8 cellular contexts compared by ENCODE assay signal in genomic region chr13:36345438-36346221, GRCh38. TPM values are rescaled to one million over a fixed set of nuclear protein-coding genes. Genes with fewer than 3 reads are reported as not detected.
DNase-seq lines count a peak whose midpoint lies in the region; ATAC-seq lines count a peak whose summit lies in the region.

No MANE protein-coding gene starts in this region.

- H3K4me1 Mint-ChIP-seq in activated T-cell treated with anti-CD3 and anti-CD28 coated beads, Interleukin-2, amount 50 U/mL, for 72 hours (ENCODE audit: low read depth) = peaks cover 29% of the 10 kb centered on the region
- H3K4me1 Mint-ChIP-seq in stimulated activated memory B cell treated with anti-CD40 and anti-IgM and Interleukin-4, amounts not matched to agents 10 μg/mL and 1 μg/mL and 100 μg/mL, for 72 hours = peaks cover 17% of the 10 kb centered on the region

- H3K4me3 Mint-ChIP-seq in activated T-cell treated with anti-CD3 and anti-CD28 coated beads, Interleukin-2, amount 50 U/mL, for 72 hours = peak overlapping the region; percentile 71 to 85
- H3K4me3 Mint-ChIP-seq in stimulated activated memory B cell treated with anti-CD40 and anti-IgM and Interleukin-4, amounts not matched to agents 10 μg/mL and 1 μg/mL and 100 μg/mL, for 72 hours = peak overlapping the region; percentile 84

- peak; percentile 1 for DNase-seq in activated gamma-delta T cell treated with anti-CD3 and anti-CD28 coated beads, Interleukin-2, amount 50 U/mL, for 16 hours (ENCODE audit: low read depth)
- no peak for DNase-seq in activated gamma-delta T cell (lab: John Stamatoyannopoulos, UW)
- no peak for DNase-seq in NT2/D1 (ENCODE audit: low read depth, low spot score)
- peak; percentile 35 to 42 for DNase-seq in activated T-cell treated with anti-CD3 and anti-CD28 coated beads, Interleukin-2, amount 50 U/mL, for 72 hours
- peak; percentile 91 for DNase-seq in fibroblast of gingiva (ENCODE audit: low read depth)

- peaks cover 0 to 3% of the 10 kb centered on the region in 2 donors for H3K36me3 Mint-ChIP-seq in activated T-cell treated with anti-CD3 and anti-CD28 coated beads, Interleukin-2, amount 50 U/mL, for 72 hours (ENCODE audit: insufficient read depth in 2 of 2)
- H3K36me3 Mint-ChIP-seq in stimulated activated memory B cell treated with anti-CD40 and anti-IgM and Interleukin-4, amounts not matched to agents 10 μg/mL and 1 μg/mL and 100 μg/mL, for 72 hours = no peaks in the 10 kb centered on the region

- peak in 1 of 2 donors; percentile 30 for ATAC-seq in activated T-cell treated with anti-CD3 and anti-CD28 coated beads, Interleukin-2, amount 50 U/mL, for 72 hours (replicated peaks in 1 of 2)
- peak; percentile 49 for ATAC-seq in stimulated activated memory B cell treated with anti-CD40 and anti-IgM and Interleukin-4, amounts not matched to agents 10 μg/mL and 1 μg/mL and 100 μg/mL, for 72 hours
- no peak for ATAC-seq in GM19467 (IDR thresholded peaks at IDR 0.05; ENCODE audit: unreplicated experiment)

- H3K27me3 Mint-ChIP-seq in activated T-cell treated with anti-CD3 and anti-CD28 coated beads, Interleukin-2, amount 50 U/mL, for 72 hours (ENCODE audit: low read depth) = no peaks in the 10 kb centered on the region
- H3K27me3 Mint-ChIP-seq in stimulated activated memory B cell treated with anti-CD40 and anti-IgM and Interleukin-4, amounts not matched to agents 10 μg/mL and 1 μg/mL and 100 μg/mL, for 72 hours = peaks cover 19% of the 10 kb centered on the region

- H3K9ac ChIP-seq in NT2/D1 (ENCODE audit: insufficient read length, low read depth) = peak overlapping the region; percentile 92
- H3K9ac ChIP-seq in mucosa of stomach (ENCODE audit: low read length) = peak overlapping the region; percentile 94

- H3K36me3 ChIP-seq in NT2/D1 (ENCODE audit: insufficient read depth, insufficient read length, low read length) (no peaks in the 10 kb centered on the region), mucosa of stomach (ENCODE audit: control insufficient read depth, insufficient read depth, low read length) (no peaks in the 10 kb centered on the region)

- H3K27ac Mint-ChIP-seq in activated T-cell treated with anti-CD3 and anti-CD28 coated beads, Interleukin-2, amount 50 U/mL, for 72 hours = peak overlapping the region; percentile 96
- H3K27ac Mint-ChIP-seq in stimulated activated memory B cell treated with anti-CD40 and anti-IgM and Interleukin-4, amounts not matched to agents 10 μg/mL and 1 μg/mL and 100 μg/mL, for 72 hours = peak overlapping the region; percentile 86

- H3K27me3 ChIP-seq in NT2/D1 (ENCODE audit: insufficient read depth, insufficient read length) (peaks cover 5% of the 10 kb centered on the region), mucosa of stomach (ENCODE audit: control insufficient read depth, insufficient read depth, low read length) (no peaks in the 10 kb centered on the region)

- H3K9me3 Mint-ChIP-seq in activated T-cell treated with anti-CD3 and anti-CD28 coated beads, Interleukin-2, amount 50 U/mL, for 72 hours = no peaks in the 10 kb centered on the region
- no peaks in the 10 kb centered on the region for H3K9me3 Mint-ChIP-seq in stimulated activated memory B cell treated with anti-CD40 and anti-IgM and Interleukin-4, amounts not matched to agents 10 μg/mL and 1 μg/mL and 100 μg/mL, for 72 hours

- H3K9me3 ChIP-seq in NT2/D1 (ENCODE audit: insufficient read depth, low read length) (no peaks in the 10 kb centered on the region), mucosa of stomach (ENCODE audit: control insufficient read depth, low read length) (no peaks in the 10 kb centered on the region)

- H3K4me1 ChIP-seq in NT2/D1 (ENCODE audit: insufficient read depth, insufficient read length) (no peaks in the 10 kb centered on the region), mucosa of stomach (ENCODE audit: control insufficient read depth, insufficient read depth, low read length) (no peaks in the 10 kb centered on the region)

- peak overlapping the region; percentile 75 for H3K4me3 ChIP-seq in NT2/D1 (ENCODE audit: insufficient read length, low read depth)
- H3K4me3 ChIP-seq in mucosa of stomach (ENCODE audit: low read length) = peak overlapping the region; percentile 95

RNA-seq across cellular contexts. Expression of gene SPART, which starts 0.6 kb away (rescaled TPM):
- 10 to 100 TPM; 12.2 to 23.4 TPM for total RNA-seq in activated T-cell treated with anti-CD3 and anti-CD28 coated beads, Interleukin-2, amount 50 U/mL, for 72 hours

RNA-seq across cellular contexts. Expression of gene CCDC169, which starts 48.0 kb away (rescaled TPM):
- 1 to 10 TPM in 1 of 2 donors, under 1 TPM in 1; 0.70 to 1.4 TPM for total RNA-seq in activated T-cell treated with anti-CD3 and anti-CD28 coated beads, Interleukin-2, amount 50 U/mL, for 72 hours

Comparison
In these comparisons a context has a peak if more than half of its experiments do, and no peak if none do; other contexts are left out.
1. DNase-seq: peak in activated gamma-delta T cell treated with anti-CD3 and anti-CD28 coated beads, Interleukin-2, amount 50 U/mL, for 16 hours (single experiment), activated T-cell treated with anti-CD3 and anti-CD28 coated beads, Interleukin-2, amount 50 U/mL, for 72 hours (2 of 2) and fibroblast of gingiva (single experiment); none in activated gamma-delta T cell (single experiment) and NT2/D1 (single experiment).